In genomic region chr11:126146454-126147192, GRCh38 we compare ENCODE assay signal across 8 cellular contexts.
DNase-seq lines count a peak whose midpoint lies in the region; ATAC-seq, FAIRE-seq and TF ChIP-seq lines count a peak whose summit lies in the region.

No MANE protein-coding gene starts in this region.

- CTCF ChIA-PET in K562 (lab: Yijun Ruan, JAX; ENCODE audit: low intra/inter-chr PET ratio): no interaction called here

- peaks cover 4% of the 10 kb centered on the region; the same call in 1 of the 2 replicates for H4K20me1 ChIP-seq in K562 (replicated peaks; ENCODE audit: control insufficient read depth, insufficient read depth, low read length)

- FAIRE-seq in K562 (lab: Jason Lieb, UNC) (no peak), small intestine (lab: Jason Lieb, UNC) (no peak)

- DNase-seq in DMS79 treated with DMSO at 0.1 percent for 48 hours (lab: John Stamatoyannopoulos, UW): peak; percentile 99
- DNase-seq in NCI-H187 (lab: John Stamatoyannopoulos, UW): peak; percentile 91 to 94
- no peak for DNase-seq in K562 (ENCODE audit: extremely low read depth in 1 of 4, low spot score in 3 of 4)
- DNase-seq in small intestine: no peak
- no peak for DNase-seq in foreskin fibroblast

- POLR2A ChIA-PET in K562 (lab: Yijun Ruan, JAX): no interaction called here

- no peaks in the 10 kb centered on the region for H3K9me1 ChIP-seq in K562 (ENCODE audit: control insufficient read depth, insufficient read depth, low read length)

- WGBS in K562 (ENCODE audit: insufficient coverage, low coverage, missing lambda C conversion rate): 4% methylated on average over 12 of the region's 23 CpGs
- 62 to 74% (median 68%) methylated on average over 21 to 23 of the region's 23 CpGs for WGBS in small intestine, 3 donors

- TF ChIP-seq EP300 in K562 (IDR thresholded peaks at IDR 0.05; ENCODE audit: low read length): no peak

- H3K4me3 ChIP-seq in K562: no peak overlapping the region
- H3K4me3 ChIP-seq in muscle layer of colon (ENCODE audit: low read depth in 1 of 2, low read length in 2 of 2): no peak overlapping the region
- H3K4me3 ChIP-seq in small intestine (ENCODE audit: low read depth in 1 of 2, low read length in 2 of 2): no peak overlapping the region
- H3K4me3 ChIP-seq in foreskin fibroblast (ENCODE audit: low read depth in 1 of 2, low read length in 2 of 2): no peak overlapping the region

- intact Hi-C loops in K562 (cut with micrococcal nuclease): no loop called here

- ATAC-seq in K562: peak; percentile 34; the same call in 2 of the 3 replicates
- ATAC-seq in HG03175 (IDR thresholded peaks at IDR 0.05; ENCODE audit: unreplicated experiment): no peak
- ATAC-seq in HG02973 (IDR thresholded peaks at IDR 0.05; ENCODE audit: unreplicated experiment): no peak

- in situ Hi-C loops in K562 (cut with MboI): no loop called here

- TF ChIP-seq POLR2A in K562 (conservative IDR thresholded peaks at IDR 0.05): no peak

- no TSS peak for BruUV-seq in K562 (replicated peaks; lab: Mats Ljungman, UMichigan)

- TF ChIP-seq CTCF in K562 (IDR thresholded peaks at IDR 0.05 in 2 of 3, conservative IDR thresholded peaks at IDR 0.05 in 1 of 3; ENCODE audit: insufficient read depth in 2 of 3, low read depth in 1 of 3, low read length in 3 of 3): no peak
- no peak for TF ChIP-seq CTCF in foreskin fibroblast (IDR thresholded peaks at IDR 0.05; ENCODE audit: low read depth, low read length)

- H3K79me2 ChIP-seq in K562 (ENCODE audit: control insufficient read depth, insufficient read depth, low read length): no peaks in the 10 kb centered on the region

- TF ChIP-seq RAD21 in K562 (CRISPR knock-in tag; conservative IDR thresholded peaks at IDR 0.05 in 1 of 2, IDR thresholded peaks at IDR 0.05 in 1 of 2): no peak

- H3K27ac ChIP-seq in K562 (ENCODE audit: extremely low read depth, low read depth, low read length): no peak overlapping the region
- H3K27ac ChIP-seq in muscle layer of colon (ENCODE audit: low read depth, low read length): peak overlapping the region; percentile 52
- no peak overlapping the region for H3K27ac ChIP-seq in small intestine (ENCODE audit: low read depth in 1 of 2, low read length in 1 of 2)

- peaks cover 12 to 31% of the 10 kb centered on the region in 2 experiments; a peak in 4 of 5 replicates for H3K27me3 ChIP-seq in K562 (ENCODE audit: control insufficient read depth in 2 of 2, insufficient read depth in 2 of 2, low read length in 2 of 2)
- no peaks in the 10 kb centered on the region for H3K27me3 ChIP-seq in muscle layer of colon (ENCODE audit: control insufficient read depth in 1 of 2, insufficient read depth in 2 of 2, low read length in 2 of 2)
- peaks cover 0 to 9% of the 10 kb centered on the region in 2 donors for H3K27me3 ChIP-seq in small intestine (ENCODE audit: control insufficient read depth in 2 of 2, insufficient read depth in 2 of 2, low read length in 2 of 2)

- H2AFZ ChIP-seq in K562 (ENCODE audit: low read depth, low read length): no peak overlapping the region

- H3K9ac ChIP-seq in K562 (ENCODE audit: insufficient read depth in 1 of 2, low read depth in 2 of 2, low read length in 2 of 2) (no peak overlapping the region), muscle layer of colon (ENCODE audit: low read length) (no peak overlapping the region)

- H3K4me2 ChIP-seq in K562 (ENCODE audit: insufficient read depth, low read length): no peak overlapping the region

- no peaks in the 10 kb centered on the region for H3K9me3 ChIP-seq in K562 (replicated peaks; ENCODE audit: control insufficient read depth, insufficient read depth, low read depth, low read length)
- no peaks in the 10 kb centered on the region for H3K9me3 ChIP-seq in muscle layer of colon (ENCODE audit: low read length)
- H3K9me3 ChIP-seq in small intestine (ENCODE audit: control insufficient read depth, low read depth): no peaks in the 10 kb centered on the region

- no peaks in the 10 kb centered on the region for H3K4me1 ChIP-seq in K562 (replicated peaks in 1 of 2; ENCODE audit: control insufficient read depth in 2 of 2, insufficient read depth in 2 of 2, low read length in 2 of 2)
- peaks cover 16% of the 10 kb centered on the region for H3K4me1 ChIP-seq in muscle layer of colon (ENCODE audit: insufficient read depth, low read length)
- peaks cover 3 to 7% of the 10 kb centered on the region in 2 donors for H3K4me1 ChIP-seq in small intestine (ENCODE audit: control insufficient read depth in 2 of 2, insufficient read depth in 1 of 2, low read depth in 1 of 2, low read length in 1 of 2)

- H3K36me3 ChIP-seq in K562 (ENCODE audit: control insufficient read depth, insufficient read depth, low read length) (no peaks in the 10 kb centered on the region), muscle layer of colon (ENCODE audit: insufficient read depth, low read length) (no peaks in the 10 kb centered on the region), small intestine (ENCODE audit: control insufficient read depth in 2 of 2, insufficient read depth in 2 of 2, low read length in 2 of 2) (no peaks in the 10 kb centered on the region)

TF ChIP-seq in K562, 482 proteins besides CTCF, POLR2A, EP300 and RAD21:
- TF ChIP-seq ZFP91 (CRISPR knock-in tag; IDR thresholded peaks at IDR 0.05) (no peak), CHAMP1 (IDR thresholded peaks at IDR 0.05) (no peak), IRF9 (tag; IDR thresholded peaks at IDR 0.05) (no peak), SAFB2 (IDR thresholded peaks at IDR 0.05; ENCODE audit: borderline replicate concordance, low read depth, low read length, severe bottlenecking) (no peak)
TF ChIP-seq in K562: peak in this region for 0.

Comparison
In these comparisons a context has a peak if more than half of its experiments do, and no peak if none do; other contexts are left out.
1. DNase-seq: peak in DMS79 treated with DMSO at 0.1 percent for 48 hours (single experiment) and NCI-H187 (2 of 2); none in K562 (0 of 4), small intestine (single experiment) and foreskin fibroblast (0 of 2).